In genomic region chr1:119987112-119987511, GRCh38 we compare ENCODE assay signal across 9 cellular contexts.
DNase-seq lines count a peak whose midpoint lies in the region; ATAC-seq and TF ChIP-seq lines count a peak whose summit lies in the region.
"Had no signal": no experiment of that assay in that cellular context is flagged by ENCODE, and none has a peak within 500 bp of the region (broad histone marks: within the 10 kb centered on the region; RNA-seq: fewer than 3 reads in every experiment).

No MANE protein-coding gene starts in this region.

- H3K36me3 ChIP-seq in hepatocyte (replicated peaks; ENCODE audit: insufficient read depth, low read depth) (no peaks in the 10 kb centered on the region), transverse colon (peaks cover 0 to 3% (median 0%) of the 10 kb centered on the region in 4 donors)

- H3K4me1 Mint-ChIP-seq in activated CD4-positive, alpha-beta memory T cell treated with anti-CD3 and anti-CD28 coated beads for 36 hours (ENCODE audit: low read depth) = peaks cover 29% of the 10 kb centered on the region
- peaks cover 32% of the 10 kb centered on the region for H3K4me1 Mint-ChIP-seq in activated CD4-positive, alpha-beta memory T cell treated with anti-CD3 and anti-CD28 coated beads, Interleukin-2, amount 10 ng/mL, durations not matched to agents 7 days and 5 days
- H3K4me1 Mint-ChIP-seq in activated naive CD8-positive, alpha-beta T cell treated with anti-CD3 and anti-CD28 coated beads, Interleukin-2, amount 10 ng/mL, durations not matched to agents 7 days and 5 days = peaks cover 45% of the 10 kb centered on the region

- no peaks in the 10 kb centered on the region for H3K9me2 ChIP-seq in hepatocyte (replicated peaks; ENCODE audit: insufficient read depth)

- H3K4me1 ChIP-seq in hepatocyte (ENCODE audit: insufficient read depth) (no peaks in the 10 kb centered on the region), transverse colon (peaks cover 0 to 18% (median 6%) of the 10 kb centered on the region in 4 donors)

- no peak overlapping the region for H3K4me3 Mint-ChIP-seq in activated CD4-positive, alpha-beta memory T cell treated with anti-CD3 and anti-CD28 coated beads for 36 hours
- no peak overlapping the region for H3K4me3 Mint-ChIP-seq in activated CD4-positive, alpha-beta memory T cell treated with anti-CD3 and anti-CD28 coated beads, Interleukin-2, amount 10 ng/mL, durations not matched to agents 7 days and 5 days
- H3K4me3 Mint-ChIP-seq in activated naive CD8-positive, alpha-beta T cell treated with anti-CD3 and anti-CD28 coated beads, Interleukin-2, amount 10 ng/mL, durations not matched to agents 7 days and 5 days = peak overlapping the region; percentile 66

- no peaks in the 10 kb centered on the region for H3K27me3 Mint-ChIP-seq in activated CD4-positive, alpha-beta memory T cell treated with anti-CD3 and anti-CD28 coated beads for 36 hours
- H3K27me3 Mint-ChIP-seq in activated CD4-positive, alpha-beta memory T cell treated with anti-CD3 and anti-CD28 coated beads, Interleukin-2, amount 10 ng/mL, durations not matched to agents 7 days and 5 days = no peaks in the 10 kb centered on the region
- no peaks in the 10 kb centered on the region for H3K27me3 Mint-ChIP-seq in activated naive CD8-positive, alpha-beta T cell treated with anti-CD3 and anti-CD28 coated beads, Interleukin-2, amount 10 ng/mL, durations not matched to agents 7 days and 5 days

- H3K36me3 Mint-ChIP-seq in activated CD4-positive, alpha-beta memory T cell treated with anti-CD3 and anti-CD28 coated beads for 36 hours = peaks cover 24% of the 10 kb centered on the region
- peaks cover 42% of the 10 kb centered on the region for H3K36me3 Mint-ChIP-seq in activated CD4-positive, alpha-beta memory T cell treated with anti-CD3 and anti-CD28 coated beads, Interleukin-2, amount 10 ng/mL, durations not matched to agents 7 days and 5 days (ENCODE audit: low read depth)
- peaks cover 44% of the 10 kb centered on the region for H3K36me3 Mint-ChIP-seq in activated naive CD8-positive, alpha-beta T cell treated with anti-CD3 and anti-CD28 coated beads, Interleukin-2, amount 10 ng/mL, durations not matched to agents 7 days and 5 days

- CTCF ChIA-PET in activated CD4-positive, alpha-beta memory T cell treated with anti-CD3 and anti-CD28 coated beads for 36 hours (lab: Charles Lee) = interaction anchor here (1.5 kb wide), 1 partner anchor 19 kb away, joined by 9 read pairs; no protein-coding TSS in a partner anchor
- CTCF ChIA-PET in activated CD4-positive, alpha-beta memory T cell treated with anti-CD3 and anti-CD28 coated beads, Interleukin-2, amount 10 ng/mL, durations not matched to agents 7 days and 5 days (lab: Charles Lee) = interaction anchor here (1.0 to 1.9 kb wide), 3 partner anchors 19 to 22 kb away, joined by 3 to 6 read pairs (median 4); no protein-coding TSS in a partner anchor

- no peaks in the 10 kb centered on the region for H3K27me3 ChIP-seq in hepatocyte
- no peaks in the 10 kb centered on the region for H3K27me3 ChIP-seq in transverse colon

- peak overlapping the region; percentile 72 for H3K27ac Mint-ChIP-seq in activated CD4-positive, alpha-beta memory T cell treated with anti-CD3 and anti-CD28 coated beads for 36 hours
- no peak overlapping the region for H3K27ac Mint-ChIP-seq in activated CD4-positive, alpha-beta memory T cell treated with anti-CD3 and anti-CD28 coated beads, Interleukin-2, amount 10 ng/mL, durations not matched to agents 7 days and 5 days
- peak overlapping the region; percentile 91 for H3K27ac Mint-ChIP-seq in activated naive CD8-positive, alpha-beta T cell treated with anti-CD3 and anti-CD28 coated beads, Interleukin-2, amount 10 ng/mL, durations not matched to agents 7 days and 5 days

- H3K79me2 ChIP-seq in hepatocyte = peaks cover 28% of the 10 kb centered on the region

- no peak overlapping the region for H3K27ac ChIP-seq in hepatocyte
- peak overlapping the region; percentile 10 to 48 (median 36) for H3K27ac ChIP-seq in transverse colon
- H3K27ac ChIP-seq: SK-N-MC had no signal

- intact Hi-C loops in activated CD4-positive, alpha-beta memory T cell treated with anti-CD3 and anti-CD28 coated beads for 36 hours (cut with micrococcal nuclease) = no loop called here
- intact Hi-C loops in transverse colon (cut with DNase I; ENCODE audit: low total_unique reads) = no loop called here

- TF ChIP-seq POLR2A in transverse colon (IDR thresholded peaks at IDR 0.05) = no peak

- TF ChIP-seq EP300 in transverse colon (IDR thresholded peaks at IDR 0.05; ENCODE audit: low read depth) = no peak

- H3K4me3 ChIP-seq in hepatocyte = no peak overlapping the region
- no peak overlapping the region for H3K4me3 ChIP-seq in transverse colon
- H3K4me3 ChIP-seq: SK-N-MC had no signal

- 90% methylated on average over 2 of the region's 2 CpGs for WGBS in hepatocyte (ENCODE audit: low lambda C conversion rate, missing lambda C conversion rate)
- WGBS in transverse colon (ENCODE audit: low coverage in 1 of 2), 2 donors = 71% methylated on average over 2 of the region's 2 CpGs; no CpG with 5 or more reads in 1 of the 2 donors

- H3K9me3 ChIP-seq in hepatocyte (ENCODE audit: low read depth) (no peaks in the 10 kb centered on the region), transverse colon (no peaks in the 10 kb centered on the region)

- no peak for DNase-seq in activated CD4-positive, alpha-beta memory T cell treated with anti-CD3 and anti-CD28 coated beads for 36 hours
- no peak for DNase-seq in activated CD4-positive, alpha-beta memory T cell treated with anti-CD3 and anti-CD28 coated beads, Interleukin-2, amount 10 ng/mL, durations not matched to agents 7 days and 5 days
- no peak for DNase-seq in activated naive CD8-positive, alpha-beta T cell treated with anti-CD3 and anti-CD28 coated beads, Interleukin-2, amount 10 ng/mL, durations not matched to agents 7 days and 5 days
- peak; percentile 40 for DNase-seq in hepatocyte (ENCODE audit: low spot score)
- no peak for DNase-seq in transverse colon
- DNase-seq in NCI-H345 (lab: John Stamatoyannopoulos, UW) = no peak

- H2AFZ ChIP-seq in hepatocyte = no peak overlapping the region

- no peak overlapping the region for H3K4me2 ChIP-seq in hepatocyte

- no peaks in the 10 kb centered on the region for H3K9me3 Mint-ChIP-seq in activated CD4-positive, alpha-beta memory T cell treated with anti-CD3 and anti-CD28 coated beads for 36 hours
- peaks cover 2% of the 10 kb centered on the region for H3K9me3 Mint-ChIP-seq in activated CD4-positive, alpha-beta memory T cell treated with anti-CD3 and anti-CD28 coated beads, Interleukin-2, amount 10 ng/mL, durations not matched to agents 7 days and 5 days
- H3K9me3 Mint-ChIP-seq in activated naive CD8-positive, alpha-beta T cell treated with anti-CD3 and anti-CD28 coated beads, Interleukin-2, amount 10 ng/mL, durations not matched to agents 7 days and 5 days = no peaks in the 10 kb centered on the region

- POLR2A ChIA-PET in activated CD4-positive, alpha-beta memory T cell treated with anti-CD3 and anti-CD28 coated beads for 36 hours (lab: Charles Lee) = interaction anchor here (0.8 kb wide), 1 partner anchor 28 kb away, joined by 3 read pairs; no protein-coding TSS in a partner anchor
- POLR2A ChIA-PET in activated CD4-positive, alpha-beta memory T cell treated with anti-CD3 and anti-CD28 coated beads, Interleukin-2, amount 10 ng/mL, durations not matched to agents 7 days and 5 days (lab: Charles Lee) = interaction anchor here (0.8 to 1.2 kb wide), 2 partner anchors 8 to 94 kb away, joined by 3 to 4 read pairs; no protein-coding TSS in a partner anchor
- POLR2A ChIA-PET in activated naive CD8-positive, alpha-beta T cell treated with anti-CD3 and anti-CD28 coated beads, Interleukin-2, amount 10 ng/mL, durations not matched to agents 7 days and 5 days (lab: Charles Lee) = interaction anchor here (1.2 kb wide), 1 partner anchor 189 kb away, joined by 4 read pairs; the partner anchor contains the start of gene SEC22B

- TF ChIP-seq CTCF in hepatocyte (IDR thresholded peaks at IDR 0.05; ENCODE audit: poor library complexity) (no peak), transverse colon (IDR thresholded peaks at IDR 0.05) (no peak)

- peaks cover 6% of the 10 kb centered on the region for H4K20me1 ChIP-seq in hepatocyte (ENCODE audit: insufficient read depth, poor library complexity, severe bottlenecking)

- ATAC-seq in activated naive CD8-positive, alpha-beta T cell treated with anti-CD3 and anti-CD28 coated beads, Interleukin-2, amount 10 ng/mL, durations not matched to agents 7 days and 5 days (ENCODE audit: low read depth) = peak; percentile 40
- ATAC-seq in HG03520 (IDR thresholded peaks at IDR 0.05; ENCODE audit: unreplicated experiment) (no peak), HG02763 (IDR thresholded peaks at IDR 0.05; ENCODE audit: unreplicated experiment) (no peak)

- in situ Hi-C loops in transverse colon (cut with MboI; ENCODE audit: low pct_ligation_motif_present in 1 of 4, low pct_unique_long_range_greater_than_20kb in 1 of 4, low sequenced_read_pairs in 3 of 4) = no loop called here
